ENCODE assay signal across 23 cellular contexts in the genomic region with DNA sequence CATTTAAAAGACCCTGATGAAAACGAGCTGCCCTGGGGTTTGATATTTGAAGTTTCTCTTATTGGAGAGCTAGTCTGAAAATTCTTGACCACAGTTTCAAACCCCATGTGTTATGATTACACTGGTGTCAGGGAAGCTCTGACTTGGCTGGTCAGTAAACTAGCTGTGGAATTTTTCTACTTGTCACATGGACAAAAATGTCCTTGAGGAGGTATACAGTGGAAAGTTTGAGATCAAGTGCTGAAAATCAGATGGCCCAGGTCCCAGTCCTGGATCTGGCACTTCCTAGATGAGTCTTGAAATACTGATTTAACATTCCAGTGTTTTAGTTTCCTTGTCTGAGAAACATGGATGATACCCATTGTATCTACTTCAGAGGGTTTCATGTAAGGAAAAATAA. TPM values are rescaled to one million over a fixed set of nuclear protein-coding genes. Genes with fewer than 3 reads are reported as not detected.
DNase-seq lines count a peak whose midpoint lies in the region; ATAC-seq, FAIRE-seq and TF ChIP-seq lines count a peak whose summit lies in the region.
"Had no signal": no experiment of that assay in that cellular context is flagged by ENCODE, and none has a peak within 500 bp of the region (broad histone marks: within the 10 kb centered on the region; RNA-seq: fewer than 3 reads in every experiment).

No MANE protein-coding gene starts in this region.

- no peak for FAIRE-seq in astrocyte (lab: Jason Lieb, UNC)
- FAIRE-seq: GM19239, K562 had no signal

- H2BK120ac ChIP-seq in mesenchymal stem cell (ENCODE audit: low read depth, low read length) = no peak overlapping the region

- no peak overlapping the region for H3K27ac Mint-ChIP-seq in astrocyte (ENCODE audit: unreplicated experiment)
- no peak overlapping the region for H3K27ac Mint-ChIP-seq in activated CD8-positive, alpha-beta T cell treated with anti-CD3 and anti-CD28 coated beads, Interleukin-2, amount 10 ng/mL, durations not matched to agents 7 days and 5 days
- no peak overlapping the region for H3K27ac Mint-ChIP-seq in activated naive CD4-positive, alpha-beta T cell treated with anti-CD3 and anti-CD28 coated beads, Interleukin-2, amount 50 U/mL, for 72 hours
- H3K27ac Mint-ChIP-seq: CD4-positive, alpha-beta memory T cell had no signal

- H3K4me3 Mint-ChIP-seq in astrocyte (ENCODE audit: unreplicated experiment) = no peak overlapping the region
- no peak overlapping the region for H3K4me3 Mint-ChIP-seq in activated CD8-positive, alpha-beta T cell treated with anti-CD3 and anti-CD28 coated beads, Interleukin-2, amount 10 ng/mL, durations not matched to agents 7 days and 5 days
- H3K4me3 Mint-ChIP-seq: CD4-positive, alpha-beta memory T cell had no signal

- H2AK5ac ChIP-seq in mesenchymal stem cell (ENCODE audit: low read length, severe bottlenecking) = no peak overlapping the region

- H3K23ac ChIP-seq in mesenchymal stem cell (ENCODE audit: low read length in 2 of 2) = no peak overlapping the region

- no peak overlapping the region for H3K9ac ChIP-seq in astrocyte (ENCODE audit: low read length)
- no peak overlapping the region for H3K9ac ChIP-seq in mesenchymal stem cell (ENCODE audit: low read length)
- H3K9ac ChIP-seq: BLaER1 had no signal

- no peaks in the 10 kb centered on the region for H3K79me2 ChIP-seq in astrocyte (ENCODE audit: insufficient read depth, low read length)

- CTCF ChIA-PET in activated CD8-positive, alpha-beta T cell treated with anti-CD3 and anti-CD28 coated beads, Interleukin-2, amount 10 ng/mL, durations not matched to agents 7 days and 5 days (lab: Charles Lee) = no interaction called here

- peaks cover 2% of the 10 kb centered on the region for H3K27me3 ChIP-seq in astrocyte (ENCODE audit: insufficient read depth, low read length)
- no peaks in the 10 kb centered on the region for H3K27me3 ChIP-seq in heart left ventricle
- H3K27me3 ChIP-seq in mesenchymal stem cell (ENCODE audit: control insufficient read depth in 1 of 2, insufficient read depth in 1 of 2, low read length in 2 of 2) = peaks cover 8 to 12% of the 10 kb centered on the region in 2 experiments
- H3K27me3 ChIP-seq: BLaER1 had no signal

- H2AFZ ChIP-seq in astrocyte (ENCODE audit: low read depth, low read length) (no peak overlapping the region), mesenchymal stem cell (ENCODE audit: low read depth, low read length) (no peak overlapping the region)

- no peak overlapping the region for H3K14ac ChIP-seq in mesenchymal stem cell (ENCODE audit: low read length in 2 of 2)

- H4K8ac ChIP-seq in mesenchymal stem cell (ENCODE audit: low read length) = no peak overlapping the region

- no peaks in the 10 kb centered on the region for H3K9me3 Mint-ChIP-seq in astrocyte (ENCODE audit: unreplicated experiment)
- H3K9me3 Mint-ChIP-seq in activated CD8-positive, alpha-beta T cell treated with anti-CD3 and anti-CD28 coated beads, Interleukin-2, amount 10 ng/mL, durations not matched to agents 7 days and 5 days (ENCODE audit: insufficient read depth) = no peaks in the 10 kb centered on the region
- peaks cover 4 to 5% of the 10 kb centered on the region in 2 donors for H3K9me3 Mint-ChIP-seq in activated naive CD4-positive, alpha-beta T cell treated with anti-CD3 and anti-CD28 coated beads, Interleukin-2, amount 50 U/mL, for 72 hours

- no peak for TF ChIP-seq POLR2A in heart left ventricle (IDR thresholded peaks at IDR 0.05)

- no peak overlapping the region for H3K18ac ChIP-seq in mesenchymal stem cell (ENCODE audit: low read depth in 1 of 2, low read length in 2 of 2)

- H4K91ac ChIP-seq in mesenchymal stem cell (ENCODE audit: low read length) = no peak overlapping the region

- H3K4me1 ChIP-seq in astrocyte (ENCODE audit: insufficient read depth, low read length) (no peaks in the 10 kb centered on the region), heart left ventricle (peaks cover 0 to 12% (median 3%) of the 10 kb centered on the region in 12 donors), mesenchymal stem cell (ENCODE audit: control insufficient read depth, insufficient read depth, low read depth, low read length) (no peaks in the 10 kb centered on the region)
- H3K4me1 ChIP-seq: BLaER1 had no signal

- H3K27me3 Mint-ChIP-seq in astrocyte (ENCODE audit: low read depth, unreplicated experiment) = peaks cover 26% of the 10 kb centered on the region
- no peaks in the 10 kb centered on the region for H3K27me3 Mint-ChIP-seq in activated CD8-positive, alpha-beta T cell treated with anti-CD3 and anti-CD28 coated beads, Interleukin-2, amount 10 ng/mL, durations not matched to agents 7 days and 5 days (ENCODE audit: low read depth)

- H3K79me1 ChIP-seq in mesenchymal stem cell (replicated peaks; ENCODE audit: low read length, poor library complexity, severe bottlenecking) = no peaks in the 10 kb centered on the region

- no peaks in the 10 kb centered on the region for H3K36me3 Mint-ChIP-seq in astrocyte (ENCODE audit: low read depth, unreplicated experiment)
- H3K36me3 Mint-ChIP-seq in activated CD8-positive, alpha-beta T cell treated with anti-CD3 and anti-CD28 coated beads, Interleukin-2, amount 10 ng/mL, durations not matched to agents 7 days and 5 days (ENCODE audit: low read depth) = no peaks in the 10 kb centered on the region
- no peaks in the 10 kb centered on the region for H3K36me3 Mint-ChIP-seq in activated naive CD4-positive, alpha-beta T cell treated with anti-CD3 and anti-CD28 coated beads, Interleukin-2, amount 50 U/mL, for 72 hours
- H3K36me3 Mint-ChIP-seq: CD4-positive, alpha-beta memory T cell had no signal

- H3K4me2 ChIP-seq in astrocyte (ENCODE audit: low read length) = no peak overlapping the region
- no peak overlapping the region for H3K4me2 ChIP-seq in mesenchymal stem cell (ENCODE audit: low read length, poor library complexity, severe bottlenecking)
- H3K4me2 ChIP-seq: BLaER1 had no signal

- 13 to 23% (median 19%) methylated on average over 1 of the region's 1 CpG for WGBS in heart left ventricle, 4 donors
- WGBS in mesenchymal stem cell = 67% methylated on average over 1 of the region's 1 CpG

- peak in 3 of 4 donors; percentile 56 to 90 (median 74) for ATAC-seq in heart left ventricle
- ATAC-seq in activated CD8-positive, alpha-beta T cell treated with anti-CD3 and anti-CD28 coated beads, Interleukin-2, amount 10 ng/mL, durations not matched to agents 7 days and 5 days = no peak
- ATAC-seq in activated naive CD4-positive, alpha-beta T cell treated with anti-CD3 and anti-CD28 coated beads, Interleukin-2, amount 50 U/mL, for 72 hours = no peak
- ATAC-seq: HCT116, K562 had no signal

- POLR2A ChIA-PET in activated CD8-positive, alpha-beta T cell treated with anti-CD3 and anti-CD28 coated beads, Interleukin-2, amount 10 ng/mL, durations not matched to agents 7 days and 5 days (lab: Charles Lee) = no interaction called here

- TF ChIP-seq CTCF in AG10803 (conservative IDR thresholded peaks at IDR 0.05; ENCODE audit: low read length) (no peak), astrocyte (IDR thresholded peaks at IDR 0.05; ENCODE audit: insufficient read depth, low read depth, low read length) (no peak), heart left ventricle (IDR thresholded peaks at IDR 0.05) (no peak)

- H3K27ac ChIP-seq in astrocyte (ENCODE audit: low read depth, low read length) (no peak overlapping the region), heart left ventricle (peak overlapping the region in 6 of 12 donors; percentile 1 to 59 (median 30)), mesenchymal stem cell (ENCODE audit: low read length, poor library complexity, severe bottlenecking) (no peak overlapping the region)
- H3K27ac ChIP-seq: BLaER1 had no signal

- no peaks in the 10 kb centered on the region for H3K4me1 Mint-ChIP-seq in astrocyte (ENCODE audit: low read depth, unreplicated experiment)
- H3K4me1 Mint-ChIP-seq in activated CD8-positive, alpha-beta T cell treated with anti-CD3 and anti-CD28 coated beads, Interleukin-2, amount 10 ng/mL, durations not matched to agents 7 days and 5 days (ENCODE audit: low read depth) = no peaks in the 10 kb centered on the region
- H3K4me1 Mint-ChIP-seq: CD4-positive, alpha-beta memory T cell had no signal

- no peak overlapping the region for H3K4me3 ChIP-seq in AG10803 (ENCODE audit: low read length)
- no peak overlapping the region for H3K4me3 ChIP-seq in astrocyte (ENCODE audit: insufficient read depth, low read depth, low read length)
- no peak overlapping the region for H3K4me3 ChIP-seq in heart left ventricle
- no peak overlapping the region for H3K4me3 ChIP-seq in mesenchymal stem cell (ENCODE audit: insufficient read depth in 1 of 2, low read depth in 1 of 2, low read length in 2 of 2)
- H3K4me3 ChIP-seq: BLaER1, K562 had no signal

- H3K36me3 ChIP-seq in astrocyte (ENCODE audit: insufficient read depth, low read length) (no peaks in the 10 kb centered on the region), heart left ventricle (no peaks in the 10 kb centered on the region), mesenchymal stem cell (ENCODE audit: control insufficient read depth in 1 of 2, insufficient read depth in 2 of 2, low read depth in 1 of 2, low read length in 2 of 2) (no peaks in the 10 kb centered on the region)
- H3K36me3 ChIP-seq: BLaER1 had no signal

- H2BK12ac ChIP-seq in mesenchymal stem cell (ENCODE audit: low read length in 2 of 2) = no peak overlapping the region

- no peak overlapping the region for H2BK5ac ChIP-seq in mesenchymal stem cell (ENCODE audit: low read depth, low read length, poor library complexity, severe bottlenecking)

- H4K20me1 ChIP-seq in astrocyte (ENCODE audit: insufficient read depth, low read length) = no peaks in the 10 kb centered on the region
- H4K20me1 ChIP-seq: BLaER1 had no signal

- intact Hi-C loops in heart left ventricle (cut with DNase I) = no loop called here

- no peak overlapping the region for H2BK15ac ChIP-seq in mesenchymal stem cell (ENCODE audit: low read depth, poor library complexity, severe bottlenecking)

- DNase-seq in AG10803 (ENCODE audit: low read depth) = peak; percentile 7
- DNase-seq in astrocyte (ENCODE audit: low read depth) = peak; percentile 21
- DNase-seq in heart left ventricle = no peak
- peak; percentile 13 for DNase-seq in mesenchymal stem cell
- no peak for DNase-seq in activated CD8-positive, alpha-beta T cell treated with anti-CD3 and anti-CD28 coated beads, Interleukin-2, amount 10 ng/mL, durations not matched to agents 7 days and 5 days
- no peak for DNase-seq in dedifferentiated amniotic fluid mesenchymal stem cell (ENCODE audit: extremely low spot score)
- no peak for DNase-seq in activated naive CD4-positive, alpha-beta T cell treated with anti-CD3 and anti-CD28 coated beads, Interleukin-2, amount 50 U/mL, for 72 hours (ENCODE audit: low spot score in 2 of 2)
- DNase-seq in NCI-H2196 treated with DMSO at 0.1 percent for 48 hours (lab: John Stamatoyannopoulos, UW; ENCODE audit: unreplicated experiment) = no peak
- DNase-seq: Calu3; CD4-positive, alpha-beta memory T cell; GF-D8; GOT3; NCI-H1105 treated with DMSO at 0.1 percent for 48 hours; NCI-H1694 treated with DMSO at 0.1 percent for 48 hours; NCI-H2107; NCI-H2227 treated with DMSO at 0.1 percent for 48 hours; NCI-H510A treated with DMSO at 0.1 percent for 48 hours; NCI-H774; OCI-M1 had no signal

- no peak overlapping the region for H3K4ac ChIP-seq in mesenchymal stem cell (ENCODE audit: low read depth in 1 of 2, low read length in 2 of 2)

- H3K9me3 ChIP-seq in astrocyte (ENCODE audit: insufficient read depth, low read depth, low read length) (no peaks in the 10 kb centered on the region), heart left ventricle (no peaks in the 10 kb centered on the region), mesenchymal stem cell (ENCODE audit: control insufficient read depth, low read length) (no peaks in the 10 kb centered on the region)
- H3K9me3 ChIP-seq: BLaER1 had no signal

RNA-seq across cellular contexts. Expression of gene SOX9, which starts 30.7 kb away (rescaled TPM):
- total RNA-seq in astrocyte (33.8 and 37.7 TPM in 2 replicates), heart left ventricle (10 to 100 TPM in 8 of 9 donors, 1 to 10 TPM in 1; 8.9 to 19.7 (median 13.7) TPM)
- polyA plus RNA-seq in heart left ventricle = 10 to 100 TPM in 1 of 2 donors, 1 to 10 TPM in 1; 7.6 to 12.1 TPM
- 7.6 TPM for polyA plus RNA-seq in mesenchymal stem cell (2013, experiment 1 of 2)
- polyA plus RNA-seq in mesenchymal stem cell (2013, experiment 2 of 2) = 7.2 TPM
- total RNA-seq in activated CD8-positive, alpha-beta T cell treated with anti-CD3 and anti-CD28 coated beads, Interleukin-2, amount 10 ng/mL, durations not matched to agents 7 days and 5 days = not detected
- not detected for total RNA-seq in activated naive CD4-positive, alpha-beta T cell treated with anti-CD3 and anti-CD28 coated beads, Interleukin-2, amount 50 U/mL, for 72 hours
- total RNA-seq: CD4-positive, alpha-beta memory T cell had no signal
- polyA plus RNA-seq: CD4-positive, alpha-beta memory T cell; K562 had no signal

Comparison
In these comparisons a context has a peak if more than half of its experiments do, and no peak if none do; other contexts are left out.
1. DNase-seq: peak in AG10803 (single experiment), astrocyte (single experiment) and mesenchymal stem cell (single experiment); none in heart left ventricle (0 of 5), activated CD8-positive, alpha-beta T cell treated with anti-CD3 and anti-CD28 coated beads, Interleukin-2, amount 10 ng/mL, durations not matched to agents 7 days and 5 days (single experiment), dedifferentiated amniotic fluid mesenchymal stem cell (single experiment), activated naive CD4-positive, alpha-beta T cell treated with anti-CD3 and anti-CD28 coated beads, Interleukin-2, amount 50 U/mL, for 72 hours (0 of 2) and NCI-H2196 treated with DMSO at 0.1 percent for 48 hours (single experiment).
2. ATAC-seq: peak in heart left ventricle (3 of 4); none in activated CD8-positive, alpha-beta T cell treated with anti-CD3 and anti-CD28 coated beads, Interleukin-2, amount 10 ng/mL, durations not matched to agents 7 days and 5 days (single experiment) and activated naive CD4-positive, alpha-beta T cell treated with anti-CD3 and anti-CD28 coated beads, Interleukin-2, amount 50 U/mL, for 72 hours (0 of 2).
3. RNA of gene SOX9, which starts 30.7 kb away (total RNA-seq): 33.8 to 37.7 TPM in astrocyte and 8.9 to 19.7 TPM in heart left ventricle; not detected in activated CD8-positive, alpha-beta T cell treated with anti-CD3 and anti-CD28 coated beads, Interleukin-2, amount 10 ng/mL, durations not matched to agents 7 days and 5 days and not detected in activated naive CD4-positive, alpha-beta T cell treated with anti-CD3 and anti-CD28 coated beads, Interleukin-2, amount 50 U/mL, for 72 hours; every median in the first group is over 4 times any median in the second.